Comparison of ENCODE assay signal across 15 cellular contexts in the genomic region with DNA sequence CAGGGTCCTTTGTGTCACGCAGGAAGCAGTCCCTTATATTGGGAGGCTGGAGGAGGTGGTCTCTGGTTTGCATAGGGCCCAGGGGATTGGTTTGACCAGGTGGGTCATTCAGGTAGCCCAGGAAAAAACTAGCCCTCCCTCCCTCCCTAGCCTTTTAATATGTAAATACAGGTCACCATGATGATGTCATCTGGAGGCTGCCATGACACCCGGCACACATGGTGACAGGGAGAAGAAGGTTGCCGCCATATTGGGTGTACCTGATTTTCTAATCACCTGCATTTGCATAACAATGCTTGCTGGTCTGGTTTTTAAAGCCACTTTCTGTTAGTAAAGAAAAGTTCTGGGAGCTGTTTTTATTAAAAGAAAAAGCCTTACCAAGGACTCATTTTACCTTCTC.
DNase-seq lines count a peak whose midpoint lies in the region; TF ChIP-seq lines count a peak whose summit lies in the region.
"Had no signal": no experiment of that assay in that cellular context is flagged by ENCODE, and none has a peak within 500 bp of the region (broad histone marks: within the 10 kb centered on the region; RNA-seq: fewer than 3 reads in every experiment).

No MANE protein-coding gene starts in this region.

- H3K27ac ChIP-seq in SU-DHL-6 (ENCODE audit: low read depth, low read length): no peak overlapping the region
- H3K27ac ChIP-seq in osteoblast (ENCODE audit: low read depth, low read length): no peak overlapping the region
- no peak overlapping the region for H3K27ac ChIP-seq in tibial artery
- no peak overlapping the region for H3K27ac ChIP-seq in dorsolateral prefrontal cortex
- H3K27ac ChIP-seq: 22Rv1, BLaER1, GM23248 had no signal

- H3K9me2 ChIP-seq in SU-DHL-6 (replicated peaks; ENCODE audit: insufficient read depth, low read length): no peaks in the 10 kb centered on the region

- H3K4me2 ChIP-seq in SU-DHL-6 (ENCODE audit: low read depth, low read length, poor library complexity, severe bottlenecking): no peak overlapping the region
- H3K4me2 ChIP-seq in osteoblast (ENCODE audit: insufficient read depth, low read length): no peak overlapping the region
- H3K4me2 ChIP-seq: BLaER1 had no signal

- TF ChIP-seq CTCF in SU-DHL-6 (IDR thresholded peaks at IDR 0.05; ENCODE audit: insufficient read depth, low read length, poor library complexity, severe bottlenecking) (no peak), osteoblast (IDR thresholded peaks at IDR 0.05; ENCODE audit: extremely low read depth, low read depth, low read length) (no peak), tibial artery (IDR thresholded peaks at IDR 0.05) (no peak), dorsolateral prefrontal cortex (IDR thresholded peaks at IDR 0.05 in 54 of 56, conservative IDR thresholded peaks at IDR 0.05 in 2 of 56; ENCODE audit: low read depth in 1 of 56, partially characterized antibody in 56 of 56) (no peak)

- H4K20me1 ChIP-seq in SU-DHL-6 (ENCODE audit: low read depth, low read length) (no peaks in the 10 kb centered on the region), osteoblast (ENCODE audit: insufficient read depth, low read length) (no peaks in the 10 kb centered on the region)
- H4K20me1 ChIP-seq: BLaER1 had no signal

- intact Hi-C loops in tibial artery (cut with DNase I; ENCODE audit: low total_unique reads) (no loop called here), dorsolateral prefrontal cortex (cut with DNase I) (no loop called here)

- H3K4me1 ChIP-seq in osteoblast (ENCODE audit: insufficient read depth, low read length) (no peaks in the 10 kb centered on the region), tibial artery (peaks cover 0 to 6% (median under 1%) of the 10 kb centered on the region in 4 donors)
- H3K4me1 ChIP-seq: BLaER1, Caco-2 had no signal

- no peaks in the 10 kb centered on the region for H3F3A ChIP-seq in SU-DHL-6 (ENCODE audit: insufficient read depth)

- peak; percentile 12 for DNase-seq in DMS53 (lab: John Stamatoyannopoulos, UW)
- no peak for DNase-seq in DMS53 treated with DMSO at 0.1 percent for 48 hours (lab: John Stamatoyannopoulos, UW; ENCODE audit: unreplicated experiment)
- peak; percentile 7 for DNase-seq in iPS DF 19.7 (ENCODE audit: low read depth, low spot score)
- DNase-seq in osteoblast (ENCODE audit: insufficient read length, low spot score, missing footprints): no peak
- no peak for DNase-seq in tibial artery
- no peak for DNase-seq in dorsolateral prefrontal cortex
- DNase-seq: AML-193; Caco-2; CD8-positive, alpha-beta memory T cell; GM23248; H9; KG1 had no signal

- H3K36me3 ChIP-seq in SU-DHL-6 (ENCODE audit: low read length): no peaks in the 10 kb centered on the region
- H3K36me3 ChIP-seq in osteoblast (ENCODE audit: insufficient read depth, low read length): no peaks in the 10 kb centered on the region
- no peaks in the 10 kb centered on the region for H3K36me3 ChIP-seq in tibial artery
- H3K36me3 ChIP-seq: BLaER1 had no signal

- no peak overlapping the region for H3K9ac ChIP-seq in SU-DHL-6 (ENCODE audit: low read length)
- H3K9ac ChIP-seq: BLaER1, GM23248 had no signal

- H3K4me3 ChIP-seq in SU-DHL-6 (ENCODE audit: insufficient read depth, low read length, poor library complexity, severe bottlenecking) (no peak overlapping the region), osteoblast (ENCODE audit: insufficient read depth, low read length) (no peak overlapping the region), tibial artery (no peak overlapping the region), dorsolateral prefrontal cortex (no peak overlapping the region)
- H3K4me3 ChIP-seq: BLaER1, GM23248 had no signal

- no peaks in the 10 kb centered on the region for H3K79me2 ChIP-seq in SU-DHL-6 (ENCODE audit: insufficient read depth, low read length)
- no peaks in the 10 kb centered on the region for H3K79me2 ChIP-seq in osteoblast (ENCODE audit: insufficient read depth, low read length)

- peak overlapping the region; percentile 95 for H2AFZ ChIP-seq in SU-DHL-6 (ENCODE audit: low read depth, low read length, severe bottlenecking)
- H2AFZ ChIP-seq in osteoblast (ENCODE audit: low read length): no peak overlapping the region
- H2AFZ ChIP-seq: GM23248 had no signal

- H3K9me3 ChIP-seq in SU-DHL-6 (ENCODE audit: insufficient read depth, low read length) (0 out of 2 replicates have a peak, but pooled peaks cover 4% of the 10 kb centered on the region), osteoblast (ENCODE audit: low read depth, low read length) (no peaks in the 10 kb centered on the region), tibial artery (no peaks in the 10 kb centered on the region)
- H3K9me3 ChIP-seq: BLaER1, Caco-2 had no signal

- H3K27me3 ChIP-seq in SU-DHL-6 (ENCODE audit: low read length) (no peaks in the 10 kb centered on the region), osteoblast (ENCODE audit: insufficient read depth, low read length) (no peaks in the 10 kb centered on the region), tibial artery (no peaks in the 10 kb centered on the region), dorsolateral prefrontal cortex (no peaks in the 10 kb centered on the region)
- H3K27me3 ChIP-seq: BLaER1 had no signal

Comparison
In these comparisons a context has a peak if more than half of its experiments do, and no peak if none do; other contexts are left out.
1. DNase-seq: peak in DMS53 (single experiment) and iPS DF 19.7 (single experiment); none in DMS53 treated with DMSO at 0.1 percent for 48 hours (single experiment), osteoblast (single experiment), tibial artery (0 of 2) and dorsolateral prefrontal cortex (0 of 10).